9 cellular contexts compared by ENCODE assay signal in genomic region chr4:82889287-82889686, GRCh38. TPM values are rescaled to one million over a fixed set of nuclear protein-coding genes. Genes with fewer than 3 reads are reported as not detected.
DNase-seq lines count a peak whose midpoint lies in the region; ATAC-seq, FAIRE-seq and TF ChIP-seq lines count a peak whose summit lies in the region.
"Had no signal": no experiment of that assay in that cellular context is flagged by ENCODE, and none has a peak within 500 bp of the region (broad histone marks: within the 10 kb centered on the region; RNA-seq: fewer than 3 reads in every experiment).

No MANE protein-coding gene starts in this region.

- FAIRE-seq in bronchial epithelial cell (lab: Jason Lieb, UNC) = no peak

- no peaks in the 10 kb centered on the region for H3K27me3 Mint-ChIP-seq in naive B cell

- H3K4me3 Mint-ChIP-seq in naive B cell = peak overlapping the region in 7 of 8 donors; percentile 51 to 97 (median 95)

- H3K36me3 Mint-ChIP-seq in naive B cell = peaks cover 0 to 5% of the 10 kb centered on the region in 2 donors

- peak overlapping the region; percentile 97 for H3K4me3 ChIP-seq in BJ (ENCODE audit: low read depth, low read length)
- peak overlapping the region; percentile 88 for H3K4me3 ChIP-seq in Jurkat, Clone E6-1 (ENCODE audit: low read length)
- H3K4me3 ChIP-seq in bronchial epithelial cell (ENCODE audit: low read depth, low read length) = peak overlapping the region; percentile 76

- no peak for TF ChIP-seq CTCF in BJ (IDR thresholded peaks at IDR 0.05; ENCODE audit: insufficient read depth, low read depth, low read length)
- no peak for TF ChIP-seq CTCF in bronchial epithelial cell (IDR thresholded peaks at IDR 0.05; ENCODE audit: insufficient read depth, low read length, severe bottlenecking)

- peaks cover 25 to 43% (median 30%) of the 10 kb centered on the region in 3 donors for H3K4me1 Mint-ChIP-seq in naive B cell

- ATAC-seq in naive B cell (ENCODE audit: low read depth in 2 of 2) (no peak), HG02623 (IDR thresholded peaks at IDR 0.05; ENCODE audit: unreplicated experiment) (no peak)

- peaks cover 3% of the 10 kb centered on the region for H3K36me3 ChIP-seq in BJ (ENCODE audit: control insufficient read depth, insufficient read depth, low read length)
- H3K36me3 ChIP-seq in bronchial epithelial cell (ENCODE audit: control insufficient read depth, insufficient read depth, low read length) = peaks cover 5% of the 10 kb centered on the region

- H3K27me3 ChIP-seq in BJ (ENCODE audit: control insufficient read depth, insufficient read depth, low read length) = no peaks in the 10 kb centered on the region
- no peaks in the 10 kb centered on the region for H3K27me3 ChIP-seq in bronchial epithelial cell (ENCODE audit: control insufficient read depth, insufficient read depth, low read length)
- H3K27me3 ChIP-seq: thyroid gland had no signal

- DNase-seq in BJ (ENCODE audit: low read depth) = no peak
- DNase-seq in Jurkat, Clone E6-1 (ENCODE audit: low read depth, low spot score) = no peak
- DNase-seq in bronchial epithelial cell (ENCODE audit: low read depth) = no peak
- DNase-seq in naive B cell = no peak
- no peak for DNase-seq in stimulated activated naive CD4-positive, alpha-beta T cell (lab: John Stamatoyannopoulos, UW)
- no peak for DNase-seq in ureter (ENCODE audit: low spot score)
- no peak for DNase-seq in caudate nucleus (lab: John Stamatoyannopoulos, UW)

- CTCF ChIA-PET in BJ (lab: Yijun Ruan, JAX) = interaction anchor here (0.6 to 1.7 kb wide), 3 partner anchors 10 to 391 kb away, joined by 3 to 5 read pairs (median 3); no protein-coding TSS in a partner anchor

- no peaks in the 10 kb centered on the region for H3K9me3 Mint-ChIP-seq in naive B cell

- POLR2A ChIA-PET in BJ (lab: Charles Lee) = interaction anchor here (0.5 to 0.7 kb wide), 3 partner anchors 9 to 86 kb away, joined by 5 to 15 read pairs (median 6); no protein-coding TSS in a partner anchor

- no peak overlapping the region for H3K27ac ChIP-seq in caudate nucleus (ENCODE audit: low read depth, low read length)

- peak overlapping the region in 3 of 6 donors; percentile 93 to 97 (median 97) for H3K27ac Mint-ChIP-seq in naive B cell

RNA-seq across cellular contexts. Expression of gene SEC31A, which starts 1.7 kb away (rescaled TPM):
- 404 and 451 TPM in 2 replicates for polyA plus RNA-seq in BJ (2011; rRNA removed)
- 205 and 291 TPM in 2 replicates for polyA minus RNA-seq in BJ (2011; rRNA and poly(A)+ RNA removed)
- polyA plus RNA-seq in Jurkat, Clone E6-1 (2012; ENCODE audit: insufficient read depth, insufficient read length) = 64.2 TPM
- 96.0 and 128 TPM in 2 replicates for total RNA-seq in bronchial epithelial cell
- polyA plus RNA-seq in naive B cell (ENCODE audit: low read depth in 6 of 6) = 100 to 1,000 TPM; 131 to 183 (median 139) TPM
- 239 TPM for total RNA-seq in ureter

RNA-seq across cellular contexts. Expression of gene THAP9, which starts 11.2 kb away (rescaled TPM):
- polyA plus RNA-seq in BJ (2011; rRNA removed) (1.8 and 2.8 TPM in 2 replicates), naive B cell (ENCODE audit: low read depth in 6 of 6) (1 to 10 TPM in 5 of 6 donors, under 1 TPM in 1; 0.52 to 6.3 (median 3.1) TPM)
- 1.5 and 3.4 TPM in 2 replicates for polyA minus RNA-seq in BJ (2011; rRNA and poly(A)+ RNA removed)
- 6.2 TPM for polyA plus RNA-seq in Jurkat, Clone E6-1 (2012; ENCODE audit: insufficient read depth, insufficient read length)
- total RNA-seq in bronchial epithelial cell (2.9 TPM in 2 replicates), ureter (6.5 TPM)
